1 cellular context compared by ENCODE assay signal in genomic region chr6:47405273-47405672, GRCh38.
TF ChIP-seq lines count a peak whose summit lies in the region.

No MANE protein-coding gene starts in this region.

TF ChIP-seq in GM23338, 12 proteins besides CTCF, POLR2A, EP300 and RAD21 (continued from another document):
- no peak for TF ChIP-seq ZNF462 (CRISPR knock-in tag; IDR thresholded peaks at IDR 0.05)
- TF ChIP-seq JUNB (IDR thresholded peaks at IDR 0.05; ENCODE audit: unreplicated experiment), result no peak
